In genomic region chr12:68497702-68498101, GRCh38 we compare ENCODE assay signal across 1 cellular context.
TF ChIP-seq lines count a peak whose summit lies in the region.

No MANE protein-coding gene starts in this region.

TF ChIP-seq in GM23338, 12 proteins besides CTCF, POLR2A, EP300 and RAD21 (continued from another document):
- TF ChIP-seq REST (IDR thresholded peaks at IDR 0.05; ENCODE audit: unreplicated experiment) (no peak), ZNF462 (CRISPR knock-in tag; IDR thresholded peaks at IDR 0.05) (no peak), STAT1 (IDR thresholded peaks at IDR 0.05; ENCODE audit: unreplicated experiment) (no peak), EZH2 (IDR thresholded peaks at IDR 0.05; ENCODE audit: low read depth, unreplicated experiment) (no peak), ZNF114 (CRISPR knock-in tag; IDR thresholded peaks at IDR 0.05) (no peak), ZNF331 (CRISPR knock-in tag; IDR thresholded peaks at IDR 0.05; ENCODE audit: low read depth) (no peak)
TF ChIP-seq in GM23338: peak in this region for 0.
